24 cellular contexts compared by ENCODE assay signal in the genomic region with DNA sequence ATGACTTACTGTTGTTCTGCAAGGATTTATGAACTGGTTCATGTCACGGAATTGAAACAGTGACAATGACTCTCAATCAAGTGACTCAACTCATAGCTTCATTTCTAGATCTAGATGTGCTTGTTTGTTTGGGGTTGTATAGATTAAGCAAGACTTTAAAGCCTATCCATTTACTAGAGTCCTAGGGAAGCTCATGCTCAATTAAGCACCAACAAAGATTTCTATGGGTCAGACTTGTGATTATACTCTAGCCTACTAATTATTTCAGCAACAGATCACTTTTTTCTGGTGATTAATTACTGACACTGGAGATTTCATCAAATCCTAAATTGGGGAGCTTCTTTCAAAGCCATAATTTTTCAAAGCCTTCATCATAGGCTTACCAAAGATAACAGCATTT.
"Had no signal": no experiment of that assay in that cellular context is flagged by ENCODE, and none has a peak within 500 bp of the region (broad histone marks: within the 10 kb centered on the region; RNA-seq: fewer than 3 reads in every experiment).

No MANE protein-coding gene starts in this region.

- H3K79me2 ChIP-seq: parathyroid adenoma had no signal

- H3K4me3 ChIP-seq: colonic mucosa, lung, mucosa of descending colon, right lobe of liver, transverse colon, upper lobe of right lung, uterus had no signal

- DNase-seq: colonic mucosa; effector memory CD4-positive, alpha-beta T cell; hypothalamus; kidney; mesenchymal stem cell; mucosa of descending colon; naive B cell; right lobe of liver; small intestine; stimulated activated CD4-positive, alpha-beta T cell treated with anti-CD3 and anti-CD28 coated beads, Interleukin-15, amount 100 ng/mL, for 24 hours; stimulated activated CD4-positive, alpha-beta T cell treated with anti-CD3 and anti-CD28 coated beads, Interleukin-2, amount 100 ng/mL, for 48 hours; stimulated activated naive B cell treated with anti-CD40 and anti-IgM and Interleukin-4, amounts not matched to agents 10 μg/mL and 1 μg/mL and 100 μg/mL, for 72 hours; transverse colon; upper lobe of right lung; uterus had no signal

- H3K9me3 ChIP-seq: colonic mucosa, mucosa of descending colon, right lobe of liver, transverse colon, upper lobe of right lung, uterus had no signal

- H3K4me1 ChIP-seq: colonic mucosa, parathyroid adenoma, right lobe of liver, transverse colon, upper lobe of right lung, uterus had no signal

- H3K9me3 Mint-ChIP-seq: mesothelial cell of epicardium, neural crest cell had no signal

- H3K27ac Mint-ChIP-seq: dendritic cell treated with granulocyte-macrophage colony-stimulating factor and Interleukin-4, amounts not matched to agents 40 ng/mL and 50 ng/mL, for 4 days; mesothelial cell of epicardium; naive B cell; natural killer cell treated with Interleukin-12 subunit alpha and Interleukin-12 subunit beta and Interleukin-15 and Interleukin-18, amount 100 ng/mL, for 72 hours; progenitor cell of endocrine pancreas; stimulated activated naive B cell treated with anti-CD40 and anti-IgM and Interleukin-4, amounts not matched to agents 10 μg/mL and 1 μg/mL and 100 μg/mL, for 72 hours; stimulated activated naive CD8-positive, alpha-beta T cell treated with anti-CD3 and anti-CD28 coated beads, Interleukin-15, Interleukin-2, amounts not matched to agents 100 ng/mL and 50 ng/mL, for 24 hours had no signal

- H3K9ac ChIP-seq: parathyroid adenoma had no signal

- H3K4me3 Mint-ChIP-seq: dendritic cell treated with granulocyte-macrophage colony-stimulating factor and Interleukin-4, amounts not matched to agents 40 ng/mL and 50 ng/mL, for 4 days; mesothelial cell of epicardium; naive B cell; natural killer cell treated with Interleukin-12 subunit alpha and Interleukin-12 subunit beta and Interleukin-15 and Interleukin-18, amount 100 ng/mL, for 72 hours; neural crest cell; stimulated activated naive B cell treated with anti-CD40 and anti-IgM and Interleukin-4, amounts not matched to agents 10 μg/mL and 1 μg/mL and 100 μg/mL, for 72 hours; stimulated activated naive CD8-positive, alpha-beta T cell treated with anti-CD3 and anti-CD28 coated beads, Interleukin-15, Interleukin-2, amounts not matched to agents 100 ng/mL and 50 ng/mL, for 24 hours had no signal

- H3K27me3 ChIP-seq: colonic mucosa, right lobe of liver, transverse colon, upper lobe of right lung, uterus had no signal

- H3K4me1 Mint-ChIP-seq: mesothelial cell of epicardium; naive B cell; stimulated activated naive B cell treated with anti-CD40 and anti-IgM and Interleukin-4, amounts not matched to agents 10 μg/mL and 1 μg/mL and 100 μg/mL, for 72 hours had no signal

- ATAC-seq: left lobe of liver; mucosa of descending colon; natural killer cell treated with Interleukin-12 subunit alpha and Interleukin-12 subunit beta and Interleukin-15 and Interleukin-18, amount 100 ng/mL, for 72 hours; right lobe of liver; stimulated activated naive B cell treated with anti-CD40 and anti-IgM and Interleukin-4, amounts not matched to agents 10 μg/mL and 1 μg/mL and 100 μg/mL, for 72 hours; upper lobe of right lung had no signal

- H3K27ac ChIP-seq: colonic mucosa, parathyroid adenoma, right lobe of liver, transverse colon, upper lobe of right lung, uterus had no signal

- H3K27me3 Mint-ChIP-seq: dendritic cell treated with granulocyte-macrophage colony-stimulating factor and Interleukin-4, amounts not matched to agents 40 ng/mL and 50 ng/mL, for 4 days; naive B cell; natural killer cell treated with Interleukin-12 subunit alpha and Interleukin-12 subunit beta and Interleukin-15 and Interleukin-18, amount 100 ng/mL, for 72 hours; progenitor cell of endocrine pancreas; stimulated activated naive B cell treated with anti-CD40 and anti-IgM and Interleukin-4, amounts not matched to agents 10 μg/mL and 1 μg/mL and 100 μg/mL, for 72 hours; stimulated activated naive CD8-positive, alpha-beta T cell treated with anti-CD3 and anti-CD28 coated beads, Interleukin-15, Interleukin-2, amounts not matched to agents 100 ng/mL and 50 ng/mL, for 24 hours had no signal

- H2AFZ ChIP-seq: parathyroid adenoma had no signal

- H3K36me3 ChIP-seq: colonic mucosa, right lobe of liver, transverse colon, upper lobe of right lung, uterus had no signal

- H3K36me3 Mint-ChIP-seq: mesothelial cell of epicardium; naive B cell; natural killer cell treated with Interleukin-12 subunit alpha and Interleukin-12 subunit beta and Interleukin-15 and Interleukin-18, amount 100 ng/mL, for 72 hours; stimulated activated naive B cell treated with anti-CD40 and anti-IgM and Interleukin-4, amounts not matched to agents 10 μg/mL and 1 μg/mL and 100 μg/mL, for 72 hours had no signal
